In genomic region chr1:9129391-9130041, GRCh38 we compare ENCODE assay signal across 1 cellular context.
TF ChIP-seq lines count a peak whose summit lies in the region.

No MANE protein-coding gene starts in this region.

TF ChIP-seq in HEK293, 187 proteins besides CTCF, POLR2A, EP300 and RAD21 (continued from another document and continues in another):
- TF ChIP-seq ZNF549 (tag by site-specific recombination; IDR thresholded peaks at IDR 0.05) (no peak), ZNF521 (tag by site-specific recombination; IDR thresholded peaks at IDR 0.05) (no peak), ZNF133 (tag by site-specific recombination; IDR thresholded peaks at IDR 0.05) (no peak), ZNF76 (tag by site-specific recombination; IDR thresholded peaks at IDR 0.05; ENCODE audit: borderline replicate concordance, low read depth) (no peak), SCRT2 (tag by site-specific recombination; IDR thresholded peaks at IDR 0.05) (no peak), ZNF473 (tag by site-specific recombination; IDR thresholded peaks at IDR 0.05) (no peak), ZNF488 (tag by site-specific recombination; IDR thresholded peaks at IDR 0.05) (no peak), GLI2 (tag by site-specific recombination; IDR thresholded peaks at IDR 0.05; ENCODE audit: borderline replicate concordance, low read depth) (no peak), ZFP3 (tag by site-specific recombination; IDR thresholded peaks at IDR 0.05; ENCODE audit: low read depth) (no peak), ZNF341 (tag by site-specific recombination; IDR thresholded peaks at IDR 0.05; ENCODE audit: low read depth) (no peak), ZNF366 (tag by site-specific recombination; conservative IDR thresholded peaks at IDR 0.05) (peak; percentile 56), ZNF580 (tag by site-specific recombination; IDR thresholded peaks at IDR 0.05) (no peak), ZNF426 (tag by site-specific recombination; IDR thresholded peaks at IDR 0.05) (no peak), ZNF544 (tag by site-specific recombination; IDR thresholded peaks at IDR 0.05) (no peak), FEZF1 (tag by site-specific recombination; IDR thresholded peaks at IDR 0.05) (no peak), KLF16 (tag by site-specific recombination; IDR thresholded peaks at IDR 0.05) (peak; percentile 71), ZNF404 (tag by site-specific recombination; IDR thresholded peaks at IDR 0.05) (no peak), ZNF398 (tag by site-specific recombination; IDR thresholded peaks at IDR 0.05) (no peak; the same call in 1 of the 2 replicates), YY1 (tag by site-specific recombination; IDR thresholded peaks at IDR 0.05) (no peak), ZNF138 (tag by site-specific recombination; IDR thresholded peaks at IDR 0.05; ENCODE audit: borderline replicate concordance) (no peak), ZNF624 (tag by site-specific recombination; IDR thresholded peaks at IDR 0.05) (no peak), ZNF37A (tag by site-specific recombination; IDR thresholded peaks at IDR 0.05) (no peak), PRDM4 (tag by site-specific recombination; IDR thresholded peaks at IDR 0.05) (no peak), ZNF335 (tag by site-specific recombination; conservative IDR thresholded peaks at IDR 0.05) (peak; percentile 62), KLF1 (tag by site-specific recombination; IDR thresholded peaks at IDR 0.05) (peak; percentile 98), ZNF530 (tag by site-specific recombination; IDR thresholded peaks at IDR 0.05; ENCODE audit: low read depth) (no peak), ZBTB48 (tag by site-specific recombination; IDR thresholded peaks at IDR 0.05) (peak; percentile 97), ZNF302 (tag by site-specific recombination; IDR thresholded peaks at IDR 0.05; ENCODE audit: low read depth) (no peak), ATF2 (tag by site-specific recombination; IDR thresholded peaks at IDR 0.05; ENCODE audit: low read depth) (no peak), EGR2 (tag by site-specific recombination; IDR thresholded peaks at IDR 0.05; ENCODE audit: low read depth) (peak; percentile 89), ZNF513 (tag by site-specific recombination; IDR thresholded peaks at IDR 0.05) (no peak), ZNF2 (tag by site-specific recombination; IDR thresholded peaks at IDR 0.05) (no peak), ZNF571 (tag by site-specific recombination; IDR thresholded peaks at IDR 0.05) (no peak), ZNF629 (tag by site-specific recombination; IDR thresholded peaks at IDR 0.05) (no peak), ZNF146 (tag by site-specific recombination; IDR thresholded peaks at IDR 0.05) (no peak), ZBTB6 (tag by site-specific recombination; IDR thresholded peaks at IDR 0.05) (peak; percentile 23; the same call in 1 of the 2 replicates), REPIN1 (tag by site-specific recombination; IDR thresholded peaks at IDR 0.05; ENCODE audit: low read depth) (no peak), ZNF433 (tag by site-specific recombination; IDR thresholded peaks at IDR 0.05; ENCODE audit: low read depth) (no peak), ZNF510 (tag by site-specific recombination; IDR thresholded peaks at IDR 0.05; ENCODE audit: insufficient replicate concordance) (no peak), ZIC2 (tag by site-specific recombination; IDR thresholded peaks at IDR 0.05) (no peak), ZNF350 (tag by site-specific recombination; IDR thresholded peaks at IDR 0.05) (no peak), ZNF529 (tag by site-specific recombination; IDR thresholded peaks at IDR 0.05; ENCODE audit: insufficient replicate concordance) (no peak), ZBTB21 (tag by site-specific recombination; IDR thresholded peaks at IDR 0.05) (no peak), ZNF24 (tag by site-specific recombination; IDR thresholded peaks at IDR 0.05) (no peak), SP2 (tag by site-specific recombination; IDR thresholded peaks at IDR 0.05) (peak; percentile 66), ZNF157 (tag by site-specific recombination; IDR thresholded peaks at IDR 0.05) (no peak), ZNF354C (tag by site-specific recombination; IDR thresholded peaks at IDR 0.05; ENCODE audit: borderline replicate concordance, low read depth) (no peak), ZNF18 (tag by site-specific recombination; IDR thresholded peaks at IDR 0.05) (no peak), GLIS1 (tag by site-specific recombination; IDR thresholded peaks at IDR 0.05) (no peak), SCRT1 (tag by site-specific recombination; IDR thresholded peaks at IDR 0.05; ENCODE audit: borderline replicate concordance) (no peak), ZSCAN16 (tag by site-specific recombination; IDR thresholded peaks at IDR 0.05) (no peak), ZNF416 (tag by site-specific recombination; IDR thresholded peaks at IDR 0.05) (no peak), ZNF202 (tag by site-specific recombination; IDR thresholded peaks at IDR 0.05; ENCODE audit: borderline replicate concordance) (no peak), ZNF626 (tag by site-specific recombination; IDR thresholded peaks at IDR 0.05) (no peak), ZNF184 (tag by site-specific recombination; IDR thresholded peaks at IDR 0.05) (no peak), ZNF791 (tag by site-specific recombination; IDR thresholded peaks at IDR 0.05) (no peak), ZNF16 (tag by site-specific recombination; IDR thresholded peaks at IDR 0.05; ENCODE audit: low read depth) (no peak), ZNF514 (tag by site-specific recombination; IDR thresholded peaks at IDR 0.05) (no peak), ZNF664 (tag by site-specific recombination; IDR thresholded peaks at IDR 0.05) (no peak), ZFHX2 (tag by site-specific recombination; conservative IDR thresholded peaks at IDR 0.05) (peak; percentile 96), ZNF670 (tag by site-specific recombination; IDR thresholded peaks at IDR 0.05; ENCODE audit: low read depth) (no peak), SALL2 (tag by site-specific recombination; IDR thresholded peaks at IDR 0.05; ENCODE audit: borderline replicate concordance) (no peak), ZNF449 (tag by site-specific recombination; IDR thresholded peaks at IDR 0.05) (no peak), ZNF26 (tag by site-specific recombination; IDR thresholded peaks at IDR 0.05) (no peak), ZNF843 (tag by site-specific recombination; IDR thresholded peaks at IDR 0.05) (no peak), ZNF658 (tag by site-specific recombination; IDR thresholded peaks at IDR 0.05) (no peak)
